In the genomic region with DNA sequence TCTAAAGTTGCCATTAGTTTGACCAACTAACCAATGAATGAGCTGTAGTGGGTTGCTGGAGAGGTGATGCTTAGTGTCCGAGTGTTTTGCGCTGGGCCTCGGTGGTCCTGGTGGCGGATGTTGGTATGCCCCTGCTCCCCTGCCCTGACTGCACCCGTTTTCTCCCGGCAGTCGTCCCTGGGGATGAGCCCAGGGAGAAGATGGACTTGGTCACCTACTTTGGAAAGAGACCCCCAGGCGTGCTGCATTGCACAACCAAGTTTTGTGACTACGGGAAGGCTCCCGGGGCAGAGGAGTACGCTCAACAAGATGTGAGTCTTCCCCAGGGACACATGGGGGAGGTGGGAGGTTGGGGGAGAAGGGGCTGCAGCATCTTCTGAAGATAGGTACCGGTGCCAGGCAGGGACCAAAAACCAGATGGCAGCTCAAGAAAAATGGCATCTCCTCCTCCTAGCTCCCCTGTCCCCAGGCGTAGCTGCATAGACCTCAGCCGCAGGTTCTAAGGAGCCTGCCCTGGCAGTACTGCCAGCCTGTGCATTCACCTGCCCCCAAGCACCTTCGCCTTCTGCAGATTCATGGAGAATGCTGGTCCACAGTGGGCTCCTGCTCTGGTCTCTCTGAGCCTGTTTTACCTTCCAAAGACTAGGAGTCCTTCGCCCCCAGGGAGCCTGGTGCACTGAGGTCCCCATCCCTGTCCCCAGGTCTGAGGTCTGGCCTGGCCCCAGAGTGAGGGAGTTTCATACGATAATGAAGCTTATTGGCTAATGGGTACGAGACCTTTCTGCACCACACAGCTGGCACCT, we compare ENCODE assay signal across 15 cellular contexts. TPM values are rescaled to one million over a fixed set of nuclear protein-coding genes. Genes with fewer than 3 reads are reported as not detected.
A peak's percentile ranks its signal among the peaks of the same experiment; 100 is the strongest.
DNase-seq lines count a peak whose midpoint lies in the region; ATAC-seq and TF ChIP-seq lines count a peak whose summit lies in the region.
"Had no signal": no experiment of that assay in that cellular context is flagged by ENCODE, and none has a peak within 500 bp of the region (broad histone marks: within the 10 kb centered on the region; RNA-seq: fewer than 3 reads in every experiment).

No MANE protein-coding gene starts in this region.

- POLR2A ChIA-PET in activated B cell treated with CpG ODN at 0.5 μM for 24 hours (lab: Charles Lee) = interaction anchor here (0.6 to 2.2 kb wide), 3 partner anchors 13 to 149 kb away, joined by 3 to 12 read pairs (median 4); a partner anchor contains a TSS

- H3K9ac ChIP-seq in MM.1S (ENCODE audit: low read length) = no peak overlapping the region
- H3K9ac ChIP-seq: parathyroid adenoma had no signal

- H2AFZ ChIP-seq in MM.1S (ENCODE audit: low read length) = no peak overlapping the region
- H2AFZ ChIP-seq: parathyroid adenoma had no signal

- peaks cover 91% of the 10 kb centered on the region for H3K79me2 ChIP-seq in MM.1S (ENCODE audit: low read length)
- H3K79me2 ChIP-seq: parathyroid adenoma had no signal

- H3K36me3 ChIP-seq in mesodermal cell (ENCODE audit: control insufficient read depth, insufficient read depth, low read length) (peaks cover 88% of the 10 kb centered on the region), stomach (peaks cover 38 to 91% (median 87%) of the 10 kb centered on the region in 4 donors), MM.1S (replicated peaks; ENCODE audit: insufficient read depth, low read length) (peaks cover 8% of the 10 kb centered on the region; the same call in 1 of the 2 replicates)

- H3F3A ChIP-seq in MM.1S (ENCODE audit: insufficient read depth, low read length) = peaks cover 13% of the 10 kb centered on the region

- H3K27ac Mint-ChIP-seq in activated CD4-positive, alpha-beta T cell treated with anti-CD3 and anti-CD28 coated beads, Interleukin-2, amount 10 ng/mL, durations not matched to agents 24 days and 14 days = peak overlapping the region; percentile 62
- H3K27ac Mint-ChIP-seq in activated B cell treated with CpG ODN at 0.5 μM for 24 hours = peak overlapping the region; percentile 41
- H3K27ac Mint-ChIP-seq: activated CD8-positive, alpha-beta memory T cell treated with anti-CD3 and anti-CD28 coated beads, Interleukin-2, amount 10 ng/mL, durations not matched to agents 7 days and 5 days had no signal

- no peak for DNase-seq in activated CD4-positive, alpha-beta T cell treated with anti-CD3 and anti-CD28 coated beads, Interleukin-2, amount 10 ng/mL, durations not matched to agents 24 days and 14 days
- no peak for DNase-seq in activated CD4-positive, alpha-beta T cell treated with anti-CD3 and anti-CD28 coated beads for 48 hours
- no peak for DNase-seq in activated B cell treated with CpG ODN at 0.5 μM for 24 hours
- no peak for DNase-seq in stomach
- DNase-seq in T-helper 9 cell = no peak
- DNase-seq in MM.1S = no peak
- DNase-seq: activated CD8-positive, alpha-beta memory T cell treated with anti-CD3 and anti-CD28 coated beads, Interleukin-2, amount 10 ng/mL, durations not matched to agents 7 days and 5 days; activated naive CD4-positive, alpha-beta T cell treated with Interleukin-2 at 50 U/mL for 16 hours; mesendoderm; stimulated activated CD4-positive, alpha-beta T cell treated with anti-CD3 and anti-CD28 coated beads, Interleukin-15, amount 100 ng/mL, for 24 hours had no signal

- H3K4me1 Mint-ChIP-seq in activated CD4-positive, alpha-beta T cell treated with anti-CD3 and anti-CD28 coated beads, Interleukin-2, amount 10 ng/mL, durations not matched to agents 24 days and 14 days = peaks cover 23% of the 10 kb centered on the region
- peaks cover 59% of the 10 kb centered on the region for H3K4me1 Mint-ChIP-seq in activated B cell treated with CpG ODN at 0.5 μM for 24 hours

- H3K27me3 ChIP-seq in stomach = no peaks in the 10 kb centered on the region
- no peaks in the 10 kb centered on the region for H3K27me3 ChIP-seq in MM.1S (replicated peaks; ENCODE audit: insufficient read depth, low read length)
- H3K27me3 ChIP-seq: tibial artery had no signal

- intact Hi-C loops in activated CD4-positive, alpha-beta T cell treated with anti-CD3 and anti-CD28 coated beads, Interleukin-2, amount 10 ng/mL, durations not matched to agents 24 days and 14 days (cut with micrococcal nuclease) = no loop called here
- intact Hi-C loops in activated B cell treated with CpG ODN at 0.5 μM for 24 hours (cut with micrococcal nuclease) (no loop called here), stomach (cut with DNase I; ENCODE audit: low total_unique reads) (no loop called here)

- H3K4me2 ChIP-seq in MM.1S (ENCODE audit: low read depth, low read length) = no peak overlapping the region

- no peak for TF ChIP-seq EP300 in stomach (IDR thresholded peaks at IDR 0.05)

- no peaks in the 10 kb centered on the region for H3K9me2 ChIP-seq in MM.1S (replicated peaks; ENCODE audit: insufficient read depth, low read length)

- CTCF ChIA-PET in activated B cell treated with CpG ODN at 0.5 μM for 24 hours (lab: Charles Lee) = interaction anchor here (0.9 kb wide), 1 partner anchor 10 kb away, joined by 3 read pairs; no protein-coding TSS in a partner anchor

- H3K9me3 Mint-ChIP-seq in activated CD4-positive, alpha-beta T cell treated with anti-CD3 and anti-CD28 coated beads, Interleukin-2, amount 10 ng/mL, durations not matched to agents 24 days and 14 days = no peaks in the 10 kb centered on the region
- no peaks in the 10 kb centered on the region for H3K9me3 Mint-ChIP-seq in activated B cell treated with CpG ODN at 0.5 μM for 24 hours

- H3K27ac ChIP-seq in mesodermal cell (ENCODE audit: low read depth, low read length, severe bottlenecking) = peak overlapping the region; percentile 2
- H3K27ac ChIP-seq in stomach = peak overlapping the region in 4 of 5 donors; percentile 67 to 74 (median 70)
- no peak overlapping the region for H3K27ac ChIP-seq in MM.1S (ENCODE audit: low read length)
- H3K27ac ChIP-seq: 22Rv1, parathyroid adenoma, tibial artery had no signal

- ATAC-seq in activated B cell treated with CpG ODN at 0.5 μM for 24 hours (ENCODE audit: low read depth) = no peak
- no peak for ATAC-seq in HG03565 (IDR thresholded peaks at IDR 0.05; ENCODE audit: unreplicated experiment)
- ATAC-seq: activated CD8-positive, alpha-beta memory T cell treated with anti-CD3 and anti-CD28 coated beads, Interleukin-2, amount 10 ng/mL, durations not matched to agents 7 days and 5 days had no signal

- H4K20me1 ChIP-seq in MM.1S (ENCODE audit: insufficient read depth, low read length) = no peaks in the 10 kb centered on the region

- H3K36me3 Mint-ChIP-seq in activated CD4-positive, alpha-beta T cell treated with anti-CD3 and anti-CD28 coated beads, Interleukin-2, amount 10 ng/mL, durations not matched to agents 24 days and 14 days (ENCODE audit: low read depth) = peaks cover 61% of the 10 kb centered on the region
- H3K36me3 Mint-ChIP-seq in activated B cell treated with CpG ODN at 0.5 μM for 24 hours (ENCODE audit: low read depth) = peaks cover 60% of the 10 kb centered on the region

- no peak overlapping the region for H3K4me3 ChIP-seq in mesodermal cell (ENCODE audit: extremely low read depth, insufficient read depth, low read length, poor library complexity, severe bottlenecking)
- H3K4me3 ChIP-seq in stomach = no peak overlapping the region
- H3K4me3 ChIP-seq in MM.1S (ENCODE audit: low read length) = no peak overlapping the region
- H3K4me3 ChIP-seq: tibial artery had no signal

- TF ChIP-seq POLR2A in stomach (IDR thresholded peaks at IDR 0.05) = no peak

- H3K27me3 Mint-ChIP-seq in activated CD4-positive, alpha-beta T cell treated with anti-CD3 and anti-CD28 coated beads, Interleukin-2, amount 10 ng/mL, durations not matched to agents 24 days and 14 days = no peaks in the 10 kb centered on the region
- H3K27me3 Mint-ChIP-seq in activated B cell treated with CpG ODN at 0.5 μM for 24 hours = no peaks in the 10 kb centered on the region
- H3K27me3 Mint-ChIP-seq: activated CD8-positive, alpha-beta memory T cell treated with anti-CD3 and anti-CD28 coated beads, Interleukin-2, amount 10 ng/mL, durations not matched to agents 7 days and 5 days had no signal

- no peak for TF ChIP-seq CTCF in activated B cell treated with CpG ODN at 0.5 μM for 24 hours (IDR thresholded peaks at IDR 0.05)
- TF ChIP-seq CTCF in stomach (IDR thresholded peaks at IDR 0.05) = no peak
- TF ChIP-seq CTCF in MM.1S (IDR thresholded peaks at IDR 0.05; ENCODE audit: low read length) = no peak

- H3K4me1 ChIP-seq in mesodermal cell (ENCODE audit: control insufficient read depth, insufficient read depth, low read length, poor library complexity, severe bottlenecking) (no peaks in the 10 kb centered on the region), stomach (peaks cover 30 to 93% (median 70%) of the 10 kb centered on the region in 4 donors), MM.1S (ENCODE audit: low read length) (peaks cover 19% of the 10 kb centered on the region)

- no peak overlapping the region for H3K4me3 Mint-ChIP-seq in activated CD4-positive, alpha-beta T cell treated with anti-CD3 and anti-CD28 coated beads, Interleukin-2, amount 10 ng/mL, durations not matched to agents 24 days and 14 days
- peak overlapping the region; percentile 25 for H3K4me3 Mint-ChIP-seq in activated B cell treated with CpG ODN at 0.5 μM for 24 hours
- H3K4me3 Mint-ChIP-seq: activated CD8-positive, alpha-beta memory T cell treated with anti-CD3 and anti-CD28 coated beads, Interleukin-2, amount 10 ng/mL, durations not matched to agents 7 days and 5 days had no signal

- no peaks in the 10 kb centered on the region for H3K9me3 ChIP-seq in mesodermal cell (ENCODE audit: control insufficient read depth, low read length)
- no peaks in the 10 kb centered on the region for H3K9me3 ChIP-seq in stomach
- H3K9me3 ChIP-seq in MM.1S (replicated peaks; ENCODE audit: insufficient read depth, low read length) = no peaks in the 10 kb centered on the region
- H3K9me3 ChIP-seq: tibial artery had no signal

- 89 to 96% methylated on average over 12 to 17 of the region's 18 CpGs for WGBS in mesodermal cell (ENCODE audit: insufficient coverage in 2 of 2), 2 experiments
- WGBS in stomach, 5 donors = 84 to 90% (median 88%) methylated on average over 18 of the region's 18 CpGs

RNA-seq across cellular contexts. Expression of a gene that starts 5.3 kb away (rescaled TPM):
- total RNA-seq in activated CD4-positive, alpha-beta T cell treated with anti-CD3 and anti-CD28 coated beads, Interleukin-2, amount 10 ng/mL, durations not matched to agents 24 days and 14 days = 81.6 and 84.1 TPM in 2 replicates
- total RNA-seq in activated B cell treated with CpG ODN at 0.5 μM for 24 hours = 47.2 and 48.0 TPM in 2 replicates
- polyA plus RNA-seq in mesodermal cell (2013, experiment 1 of 2) = 57.5 TPM
- 48.9 TPM for polyA plus RNA-seq in mesodermal cell (2013, experiment 2 of 2)
- 10 to 100 TPM; 21.0 to 47.2 (median 30.7) TPM for total RNA-seq in stomach
- 10 to 100 TPM; 27.3 to 29.1 (median 29.0) TPM for polyA plus RNA-seq in stomach

RNA-seq across cellular contexts. Expression of a gene that starts 41.5 kb away (rescaled TPM):
- total RNA-seq in activated CD4-positive, alpha-beta T cell treated with anti-CD3 and anti-CD28 coated beads, Interleukin-2, amount 10 ng/mL, durations not matched to agents 24 days and 14 days = 0.63 and 0.76 TPM in 2 replicates
- 0.56 and 1.1 TPM in 2 replicates for total RNA-seq in activated B cell treated with CpG ODN at 0.5 μM for 24 hours
- polyA plus RNA-seq in mesodermal cell (2013, experiment 1 of 2) = 2.9 TPM
- 2.3 TPM for polyA plus RNA-seq in mesodermal cell (2013, experiment 2 of 2)
- total RNA-seq in stomach = 1 to 10 TPM in 1 of 5 donors, not detected in 4; 1.3 TPM
- 1 to 10 TPM in 1 of 3 donors, under 1 TPM in 2; 0.78 to 2.1 (median 0.81) TPM for polyA plus RNA-seq in stomach

RNA-seq across cellular contexts. Expression of a gene that starts 45.3 kb away (rescaled TPM):
- total RNA-seq in activated CD4-positive, alpha-beta T cell treated with anti-CD3 and anti-CD28 coated beads, Interleukin-2, amount 10 ng/mL, durations not matched to agents 24 days and 14 days = 121 and 128 TPM in 2 replicates
- 130 and 152 TPM in 2 replicates for total RNA-seq in activated B cell treated with CpG ODN at 0.5 μM for 24 hours
- 73.8 TPM for polyA plus RNA-seq in mesodermal cell (2013, experiment 1 of 2)
- 81.4 TPM for polyA plus RNA-seq in mesodermal cell (2013, experiment 2 of 2)
- 100 to 1,000 TPM in 1 of 5 donors, 10 to 100 TPM in 4; 12.3 to 161 (median 61.6) TPM for total RNA-seq in stomach
- polyA plus RNA-seq in stomach = 10 to 100 TPM; 66.7 to 93.3 (median 74.5) TPM

RNA-seq across cellular contexts. Expression of a gene that starts 48.0 kb away (rescaled TPM):
- 29.5 and 30.3 TPM in 2 replicates for total RNA-seq in activated CD4-positive, alpha-beta T cell treated with anti-CD3 and anti-CD28 coated beads, Interleukin-2, amount 10 ng/mL, durations not matched to agents 24 days and 14 days
- total RNA-seq in activated B cell treated with CpG ODN at 0.5 μM for 24 hours (23.9 and 25.8 TPM in 2 replicates), stomach (10 to 100 TPM in 4 of 5 donors, 1 to 10 TPM in 1; 7.5 to 27.4 (median 19.6) TPM)
- polyA plus RNA-seq in mesodermal cell (2013, experiment 1 of 2) = 53.9 TPM
- polyA plus RNA-seq in mesodermal cell (2013, experiment 2 of 2) = 46.3 TPM
- 10 to 100 TPM; 16.8 to 28.5 (median 27.6) TPM for polyA plus RNA-seq in stomach

RNA-seq across cellular contexts. Expression of a gene that starts 53.2 kb away (rescaled TPM):
- total RNA-seq in activated CD4-positive, alpha-beta T cell treated with anti-CD3 and anti-CD28 coated beads, Interleukin-2, amount 10 ng/mL, durations not matched to agents 24 days and 14 days = 225 and 229 TPM in 2 replicates
- total RNA-seq in activated B cell treated with CpG ODN at 0.5 μM for 24 hours (133 and 143 TPM in 2 replicates), stomach (100 to 1,000 TPM in 1 of 5 donors, 10 to 100 TPM in 4; 29.8 to 121 (median 48.7) TPM)
- polyA plus RNA-seq in mesodermal cell (2013, experiment 1 of 2) = 278 TPM
- 242 TPM for polyA plus RNA-seq in mesodermal cell (2013, experiment 2 of 2)
- 10 to 100 TPM; 19.8 to 23.8 (median 23.5) TPM for polyA plus RNA-seq in stomach
